9 cellular contexts compared by ENCODE assay signal in genomic region chr2:85536479-85536878, GRCh38. TPM values are rescaled to one million over a fixed set of nuclear protein-coding genes. Genes with fewer than 3 reads are reported as not detected.
DNase-seq lines count a peak whose midpoint lies in the region; ATAC-seq and TF ChIP-seq lines count a peak whose summit lies in the region.
"Had no signal": no experiment of that assay in that cellular context is flagged by ENCODE, and none has a peak within 500 bp of the region (broad histone marks: within the 10 kb centered on the region; RNA-seq: fewer than 3 reads in every experiment).

No MANE protein-coding gene starts in this region.

- H3K4me2 ChIP-seq in DND-41 (ENCODE audit: insufficient read depth, low read length) (peak overlapping the region; percentile 76; the same call in 1 of the 2 replicates), PC-3 (ENCODE audit: low read length) (peak overlapping the region; percentile 99)

- peaks cover 17% of the 10 kb centered on the region for H3F3A ChIP-seq in PC-3 (ENCODE audit: low read length, unreplicated experiment)

- POLR2A ChIA-PET in PC-3 (lab: Charles Lee; ENCODE audit: unreplicated experiment), result interaction anchor here (1.1 kb wide), 1 partner anchor 65 kb away, joined by 4 read pairs; no protein-coding TSS in a partner anchor

- ATAC-seq in DND-41 (ENCODE audit: insufficient read depth, low read depth) (no peak), PC-3 (peak; percentile 36), HG03108 (IDR thresholded peaks at IDR 0.05; ENCODE audit: unreplicated experiment) (no peak)

- DNase-seq in DND-41, result no peak
- peak; percentile 87 for DNase-seq in PC-3
- peak in 5 of 10 donors; percentile 20 to 58 (median 48) for DNase-seq in dorsolateral prefrontal cortex
- DNase-seq in progenitor cell of endocrine pancreas (ENCODE audit: low spot score, unreplicated experiment), result no peak
- no peak for DNase-seq in NCI-H1694 (lab: John Stamatoyannopoulos, UW)
- DNase-seq in DMS53 (lab: John Stamatoyannopoulos, UW), result no peak
- no peak for DNase-seq in NOMO-1 treated with dmso at 0.1 percent for 144 hours (lab: John Stamatoyannopoulos, UW; ENCODE audit: unreplicated experiment)
- DNase-seq: H7 had no signal

- peak overlapping the region; percentile 82 for H3K27ac Mint-ChIP-seq in progenitor cell of endocrine pancreas

- peaks cover 26% of the 10 kb centered on the region for H3K4me1 Mint-ChIP-seq in progenitor cell of endocrine pancreas (ENCODE audit: low read depth)

- no peak overlapping the region for H3K27ac ChIP-seq in DND-41 (ENCODE audit: low read length)
- H3K27ac ChIP-seq in PC-3 (ENCODE audit: low read length), result peak overlapping the region; percentile 97
- peak overlapping the region; percentile 95 to 100 (median 100) for H3K27ac ChIP-seq in dorsolateral prefrontal cortex

- peaks cover 7% of the 10 kb centered on the region for H3K36me3 Mint-ChIP-seq in progenitor cell of endocrine pancreas (ENCODE audit: insufficient read depth)

- no peaks in the 10 kb centered on the region for H3K27me3 Mint-ChIP-seq in progenitor cell of endocrine pancreas

- H3K4me3 ChIP-seq in DND-41 (ENCODE audit: low read depth in 1 of 2, low read length in 2 of 2), result no peak overlapping the region
- H3K4me3 ChIP-seq in PC-3 (ENCODE audit: low read length), result peak overlapping the region; percentile 95
- H3K4me3 ChIP-seq in dorsolateral prefrontal cortex, result peak overlapping the region in 30 of 59 donors; percentile 12 to 100 (median 95)

- BruUV-seq in PC-3 (replicated peaks; lab: Mats Ljungman, UMichigan), result no TSS peak

- no peak for TF ChIP-seq CTCF in DND-41 (IDR thresholded peaks at IDR 0.05; ENCODE audit: borderline replicate concordance, extremely low read depth, low read length, poor library complexity, severe bottlenecking)
- TF ChIP-seq CTCF in PC-3 (conservative IDR thresholded peaks at IDR 0.05; ENCODE audit: low read depth, low read length), result no peak
- no peak for TF ChIP-seq CTCF in dorsolateral prefrontal cortex (IDR thresholded peaks at IDR 0.05 in 54 of 56, conservative IDR thresholded peaks at IDR 0.05 in 2 of 56; ENCODE audit: low read depth in 1 of 56, partially characterized antibody in 56 of 56)
- no peak for TF ChIP-seq CTCF in progenitor cell of endocrine pancreas (IDR thresholded peaks at IDR 0.05; ENCODE audit: unreplicated experiment)

- H3K9me3 Mint-ChIP-seq in progenitor cell of endocrine pancreas (ENCODE audit: low read depth), result no peaks in the 10 kb centered on the region

- H3K36me3 ChIP-seq in DND-41 (ENCODE audit: insufficient read depth, low read length) (peaks cover 25% of the 10 kb centered on the region), PC-3 (ENCODE audit: low read depth, low read length) (peaks cover 21% of the 10 kb centered on the region)

- CTCF ChIA-PET in PC-3 (lab: Charles Lee), result no interaction called here

- H4K20me1 ChIP-seq in DND-41 (ENCODE audit: insufficient read depth, low read length) (peaks cover 24% of the 10 kb centered on the region), PC-3 (ENCODE audit: low read length) (peaks cover 24% of the 10 kb centered on the region)

- H3K9ac ChIP-seq in DND-41 (ENCODE audit: low read depth, low read length) (no peak overlapping the region), PC-3 (ENCODE audit: low read length) (peak overlapping the region; percentile 100)

- no peak overlapping the region for H2AFZ ChIP-seq in DND-41 (ENCODE audit: low read depth, low read length)
- H2AFZ ChIP-seq in PC-3 (ENCODE audit: low read length), result no peak overlapping the region

- H3K79me2 ChIP-seq in DND-41 (ENCODE audit: insufficient read depth, low read length) (peaks cover 49% of the 10 kb centered on the region), PC-3 (ENCODE audit: low read length) (peaks cover 56% of the 10 kb centered on the region)

- H3K27me3 ChIP-seq in DND-41 (ENCODE audit: insufficient read depth, low read length, poor library complexity) (no peaks in the 10 kb centered on the region), PC-3 (ENCODE audit: low read length) (no peaks in the 10 kb centered on the region), dorsolateral prefrontal cortex (no peaks in the 10 kb centered on the region)

- H3K4me1 ChIP-seq in DND-41 (ENCODE audit: insufficient read depth, low read length) (peaks cover 30% of the 10 kb centered on the region), PC-3 (ENCODE audit: insufficient read depth, low read length) (peaks cover 32% of the 10 kb centered on the region)

- intact Hi-C loops in PC-3 (cut with micrococcal nuclease) (loop anchor here (1.0 to 2.0 kb wide), 3 partner anchors 20 to 38 kb away; no protein-coding TSS in a partner anchor), dorsolateral prefrontal cortex (cut with DNase I) (no loop called here)

- H3K9me3 ChIP-seq in DND-41 (ENCODE audit: insufficient read depth, low read length, severe bottlenecking) (no peaks in the 10 kb centered on the region), PC-3 (ENCODE audit: low read length) (no peaks in the 10 kb centered on the region)

- no peaks in the 10 kb centered on the region for H3K9me2 ChIP-seq in PC-3 (replicated peaks; ENCODE audit: low read length)

- H3K4me3 Mint-ChIP-seq in progenitor cell of endocrine pancreas (ENCODE audit: low read depth), result no peak overlapping the region

RNA-seq across cellular contexts. Expression of gene MAT2A, which starts 2.5 kb away (rescaled TPM):
- 304 and 309 TPM in 2 replicates for total RNA-seq in PC-3 (2014; rRNA removed)
- total RNA-seq in dorsolateral prefrontal cortex, result 100 to 1,000 TPM; 193 to 562 (median 276) TPM
- total RNA-seq in progenitor cell of endocrine pancreas, result 281 and 304 TPM in 2 replicates

RNA-seq across cellular contexts. Expression of gene GGCX, which starts 24.8 kb away (rescaled TPM):
- total RNA-seq in PC-3 (2014; rRNA removed) (34.8 and 46.7 TPM in 2 replicates), dorsolateral prefrontal cortex (10 to 100 TPM; 24.6 to 53.8 (median 36.1) TPM), progenitor cell of endocrine pancreas (69.2 TPM in 2 replicates)

RNA-seq across cellular contexts. Expression of gene VAMP8, which starts 40.9 kb away (rescaled TPM):
- total RNA-seq in PC-3 (2014; rRNA removed) (141 and 142 TPM in 2 replicates), dorsolateral prefrontal cortex (10 to 100 TPM in 34 of 120 experiments, 1 to 10 TPM in 86; 2.5 to 33.7 (median 7.4) TPM), progenitor cell of endocrine pancreas (71.3 and 76.0 TPM in 2 replicates)

RNA-seq across cellular contexts. Expression of gene VAMP5, which starts 47.8 kb away (rescaled TPM):
- total RNA-seq in PC-3 (2014; rRNA removed) (0.40 TPM in 1 of 2 replicates, not detected in the other), dorsolateral prefrontal cortex (10 to 100 TPM; 11.2 to 51.3 (median 21.9) TPM), progenitor cell of endocrine pancreas (4.2 TPM in 2 replicates)

RNA-seq across cellular contexts. Expression of gene RNF181, which starts 59.1 kb away (rescaled TPM):
- 170 and 225 TPM in 2 replicates for total RNA-seq in PC-3 (2014; rRNA removed)
- total RNA-seq in dorsolateral prefrontal cortex, result 10 to 100 TPM; 46.9 to 93.7 (median 73.1) TPM
- 82.3 and 85.7 TPM in 2 replicates for total RNA-seq in progenitor cell of endocrine pancreas

Comparison
In these comparisons a context has a peak if more than half of its experiments do, and no peak if none do; other contexts are left out.
1. H3K4me3 ChIP-seq: peak in PC-3 (single experiment) and dorsolateral prefrontal cortex (30 of 59); none in DND-41 (0 of 2).